In the genomic region with DNA sequence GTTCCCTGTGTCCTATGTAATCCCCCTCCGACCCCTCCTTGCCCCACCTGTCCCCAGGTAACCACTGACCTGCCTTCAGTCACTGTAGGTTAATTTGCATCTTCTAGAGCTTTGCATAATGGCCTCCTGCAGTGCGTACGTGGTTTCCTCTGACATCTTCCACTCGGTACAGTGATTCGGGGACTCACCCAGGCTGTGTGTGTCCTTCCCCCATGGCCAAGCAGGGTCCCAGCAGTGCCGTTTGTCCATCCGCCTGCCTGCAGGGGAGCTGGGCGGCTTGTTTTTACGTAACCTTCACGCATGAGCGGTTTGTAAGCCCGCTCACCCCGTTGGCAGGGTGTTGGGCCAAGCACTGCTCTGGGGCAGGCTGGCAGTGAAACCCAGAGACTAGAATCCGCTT, we compare ENCODE assay signal across 15 cellular contexts. TPM values are rescaled to one million over a fixed set of nuclear protein-coding genes. Genes with fewer than 3 reads are reported as not detected.
A peak's percentile ranks its signal among the peaks of the same experiment; 100 is the strongest.
DNase-seq lines count a peak whose midpoint lies in the region; ATAC-seq and TF ChIP-seq lines count a peak whose summit lies in the region.
"Had no signal": no experiment of that assay in that cellular context is flagged by ENCODE, and none has a peak within 500 bp of the region (broad histone marks: within the 10 kb centered on the region; RNA-seq: fewer than 3 reads in every experiment).

No MANE protein-coding gene starts in this region.

- H3K4me2 ChIP-seq in OCI-LY7 (ENCODE audit: low read length) = peak overlapping the region; percentile 95
- H3K4me2 ChIP-seq: SK-N-SH had no signal

- H3K4me1 Mint-ChIP-seq in CD8-positive, alpha-beta memory T cell = peaks cover 28 to 54% (median 29%) of the 10 kb centered on the region in 3 donors

- peak overlapping the region; percentile 26; the same call in 1 of the 2 replicates for H2AFZ ChIP-seq in OCI-LY7 (ENCODE audit: low read length)

- H3K27me3 Mint-ChIP-seq in CD8-positive, alpha-beta memory T cell = no peaks in the 10 kb centered on the region

- H3K27me3 ChIP-seq in CD8-positive, alpha-beta memory T cell (ENCODE audit: insufficient read depth, low read length, poor library complexity, severe bottlenecking) = no peaks in the 10 kb centered on the region

- H3K27ac Mint-ChIP-seq in CD8-positive, alpha-beta memory T cell = peak overlapping the region in 3 of 8 donors; percentile 47 to 90 (median 71)

- H3K36me3 Mint-ChIP-seq in CD8-positive, alpha-beta memory T cell = peaks cover 0 to 30% (median 4%) of the 10 kb centered on the region in 3 donors
- H3K36me3 Mint-ChIP-seq: immature natural killer cell had no signal

- peaks cover 11% of the 10 kb centered on the region; the same call in 1 of the 2 replicates for H3K36me3 ChIP-seq in OCI-LY7 (ENCODE audit: insufficient read depth, low read length)
- H3K36me3 ChIP-seq in CD8-positive, alpha-beta memory T cell (ENCODE audit: insufficient read depth, low read length) = no peaks in the 10 kb centered on the region
- H3K36me3 ChIP-seq: thoracic aorta had no signal

- H3K9me3 ChIP-seq in OCI-LY7 (ENCODE audit: low read length) = no peaks in the 10 kb centered on the region
- H3K9me3 ChIP-seq in CD8-positive, alpha-beta memory T cell (ENCODE audit: low read length) = no peaks in the 10 kb centered on the region
- H3K9me3 ChIP-seq: SK-N-SH, thoracic aorta had no signal

- H3K4me3 Mint-ChIP-seq in CD8-positive, alpha-beta memory T cell = no peak overlapping the region
- H3K4me3 Mint-ChIP-seq: immature natural killer cell, neural crest cell had no signal

- POLR2A ChIA-PET in GM10248 (lab: Yijun Ruan, JAX) (no interaction called here), OCI-LY7 (lab: Charles Lee) (interaction anchor here (0.6 kb wide), 1 partner anchor 16 kb away, joined by 3 read pairs; no protein-coding TSS in a partner anchor), RWPE1 (lab: Yijun Ruan, JAX; ENCODE audit: low non-redundant PET) (no interaction called here)
- POLR2A ChIA-PET in CD8-positive, alpha-beta memory T cell (lab: Charles Lee) = no interaction called here

- peak overlapping the region; percentile 64 for H3K4me3 ChIP-seq in OCI-LY7 (ENCODE audit: low read depth, low read length, poor library complexity, severe bottlenecking)
- no peak overlapping the region for H3K4me3 ChIP-seq in CD8-positive, alpha-beta memory T cell (ENCODE audit: low read length)
- H3K4me3 ChIP-seq: thoracic aorta had no signal

- H3K9me3 Mint-ChIP-seq in CD8-positive, alpha-beta memory T cell = no peaks in the 10 kb centered on the region
- H3K9me3 Mint-ChIP-seq: immature natural killer cell, neural crest cell had no signal

- H3K79me2 ChIP-seq in OCI-LY7 (ENCODE audit: insufficient read depth, low read depth, low read length) = peaks cover 91% of the 10 kb centered on the region

- H3K27ac ChIP-seq in OCI-LY7 (ENCODE audit: low read depth, low read length, poor library complexity, severe bottlenecking) = peak overlapping the region; percentile 88
- H3K27ac ChIP-seq in RWPE1 = no peak overlapping the region
- no peak overlapping the region for H3K27ac ChIP-seq in CD8-positive, alpha-beta memory T cell (ENCODE audit: low read depth, low read length)
- H3K27ac ChIP-seq: thoracic aorta had no signal

- DNase-seq in GM10248 (ENCODE audit: extremely low spot score) (peak; percentile 55), OCI-LY7 (ENCODE audit: low spot score) (peak; percentile 65), left colon (no peak), RWPE1 (ENCODE audit: low spot score) (no peak), T1000 (lab: John Stamatoyannopoulos, UW) (no peak)
- DNase-seq in stimulated activated CD4-positive, alpha-beta T cell treated with anti-CD3 and anti-CD28 coated beads, Interleukin-1b, Interleukin-23, amount 100 ng/mL, for 48 hours = no peak
- no peak for DNase-seq in CD8-positive, alpha-beta memory T cell
- DNase-seq: activated CD8-positive, alpha-beta memory T cell treated with anti-CD3 and anti-CD28 coated beads for 24 hours; aorta; immature natural killer cell; SK-N-SH; stimulated activated CD4-positive, alpha-beta T cell treated with anti-CD3 and anti-CD28 coated beads, Interleukin-4, amount 100 ng/mL, for 24 hours had no signal

- H3K9me2 ChIP-seq in OCI-LY7 (ENCODE audit: insufficient read depth, low read length) = no peaks in the 10 kb centered on the region
- H3K9me2 ChIP-seq: SK-N-SH had no signal

- no peak for TF ChIP-seq CTCF in GM10248 (IDR thresholded peaks at IDR 0.05; ENCODE audit: control extremely low read depth, extremely low read depth, low read depth, missing control alignments)
- TF ChIP-seq CTCF in OCI-LY7 (conservative IDR thresholded peaks at IDR 0.05; ENCODE audit: low read length) = no peak
- TF ChIP-seq CTCF in RWPE1 (conservative IDR thresholded peaks at IDR 0.05; ENCODE audit: low read depth) = no peak

- H3K4me1 ChIP-seq in OCI-LY7 (ENCODE audit: insufficient read depth, low read length, poor library complexity, severe bottlenecking) = peaks cover 68% of the 10 kb centered on the region
- H3K4me1 ChIP-seq in CD8-positive, alpha-beta memory T cell (ENCODE audit: insufficient read depth, low read length) = peaks cover 12% of the 10 kb centered on the region

- intact Hi-C loops in OCI-LY7 (cut with micrococcal nuclease; ENCODE audit: unreplicated experiment) = no loop called here
- intact Hi-C loops in left colon (cut with DNase I, micrococcal nuclease) = no loop called here

- BruUV-seq in OCI-LY7 (replicated peaks; lab: Mats Ljungman, UMichigan) = no TSS peak

- no peaks in the 10 kb centered on the region for H4K20me1 ChIP-seq in OCI-LY7 (ENCODE audit: insufficient read depth, low read length)

- peak; percentile 62 for ATAC-seq in GM21447 (IDR thresholded peaks at IDR 0.05; ENCODE audit: unreplicated experiment)
- ATAC-seq in left colon = peak; percentile 24

- CTCF ChIA-PET in GM10248 (lab: Yijun Ruan, JAX) = interaction anchor here (0.5 kb wide), 1 partner anchor 8 kb away, joined by 3 read pairs; the partner anchor contains the start of gene MAPK8IP3
- CTCF ChIA-PET in OCI-LY7 (lab: Charles Lee; ENCODE audit: unreplicated experiment) = no interaction called here
- CTCF ChIA-PET in RWPE1 (lab: Yijun Ruan, JAX) = no interaction called here
- CTCF ChIA-PET in CD8-positive, alpha-beta memory T cell (lab: Charles Lee) = interaction anchor here (1.3 kb wide), 1 partner anchor 8 kb away, joined by 3 read pairs; no protein-coding TSS in a partner anchor

RNA-seq across cellular contexts. Expression of gene MAPK8IP3, which starts 7.9 kb away (rescaled TPM):
- 95.9 and 114 TPM in 2 replicates for total RNA-seq in OCI-LY7 (2014; rRNA removed; shearing (Covaris generic))
- total RNA-seq in OCI-LY7 (2022) (130 and 133 TPM in 2 replicates), left colon (10 to 100 TPM; 55.2 to 79.0 TPM)
- total RNA-seq in CD8-positive, alpha-beta memory T cell = 10 to 100 TPM; 57.1 to 63.2 TPM
- 2.3 TPM for polyA plus RNA-seq in CD8-positive, alpha-beta memory T cell

RNA-seq across cellular contexts. Expression of gene JPT2, which starts 35.9 kb away (rescaled TPM):
- total RNA-seq in OCI-LY7 (2014; rRNA removed; shearing (Covaris generic)) = 48.3 and 67.4 TPM in 2 replicates
- total RNA-seq in OCI-LY7 (2022) (75.2 and 80.3 TPM in 2 replicates), left colon (10 to 100 TPM; 49.8 to 62.4 TPM)
- total RNA-seq in CD8-positive, alpha-beta memory T cell = 100 to 1,000 TPM; 106 TPM
- 12.5 TPM for polyA plus RNA-seq in CD8-positive, alpha-beta memory T cell

RNA-seq across cellular contexts. Expression of gene NME3, which starts 57.4 kb away (rescaled TPM):
- 38.2 and 54.5 TPM in 2 replicates for total RNA-seq in OCI-LY7 (2014; rRNA removed; shearing (Covaris generic))
- total RNA-seq in OCI-LY7 (2022) (30.6 and 34.8 TPM in 2 replicates), left colon (10 to 100 TPM; 59.5 to 62.9 TPM)
- 10 to 100 TPM; 33.5 to 36.5 TPM for total RNA-seq in CD8-positive, alpha-beta memory T cell
- 71.4 TPM for polyA plus RNA-seq in CD8-positive, alpha-beta memory T cell

RNA-seq across cellular contexts. Expression of gene EME2, which starts 58.7 kb away (rescaled TPM):
- 22.0 and 23.8 TPM in 2 replicates for total RNA-seq in OCI-LY7 (2014; rRNA removed; shearing (Covaris generic))
- 48.5 and 51.8 TPM in 2 replicates for total RNA-seq in OCI-LY7 (2022)
- total RNA-seq in left colon = 10 to 100 TPM; 22.1 to 34.9 TPM
- total RNA-seq in CD8-positive, alpha-beta memory T cell = 10 to 100 TPM; 21.0 to 21.6 TPM
- 1.6 TPM for polyA plus RNA-seq in CD8-positive, alpha-beta memory T cell

RNA-seq across cellular contexts. Expression of gene MRPS34, which starts 59.0 kb away (rescaled TPM):
- total RNA-seq in OCI-LY7 (2014; rRNA removed; shearing (Covaris generic)) = 170 and 190 TPM in 2 replicates
- 176 and 196 TPM in 2 replicates for total RNA-seq in OCI-LY7 (2022)
- 100 to 1,000 TPM; 103 to 133 TPM for total RNA-seq in left colon
- 100 to 1,000 TPM; 172 to 176 TPM for total RNA-seq in CD8-positive, alpha-beta memory T cell
- 155 TPM for polyA plus RNA-seq in CD8-positive, alpha-beta memory T cell

Comparison
In these comparisons a context has a peak if more than half of its experiments do, and no peak if none do; other contexts are left out.
1. DNase-seq: peak in GM10248 (single experiment) and OCI-LY7 (single experiment); none in left colon (0 of 2), RWPE1 (single experiment), stimulated activated CD4-positive, alpha-beta T cell treated with anti-CD3 and anti-CD28 coated beads, Interleukin-1b, Interleukin-23, amount 100 ng/mL, for 48 hours (single experiment), CD8-positive, alpha-beta memory T cell (0 of 5) and T1000 (single experiment).
2. CTCF ChIA-PET loops: an anchor here in GM10248 (0.5 kb wide) and CD8-positive, alpha-beta memory T cell (1.3 kb wide); none called in OCI-LY7 and RWPE1.